34 cellular contexts compared by ENCODE assay signal in the genomic region with DNA sequence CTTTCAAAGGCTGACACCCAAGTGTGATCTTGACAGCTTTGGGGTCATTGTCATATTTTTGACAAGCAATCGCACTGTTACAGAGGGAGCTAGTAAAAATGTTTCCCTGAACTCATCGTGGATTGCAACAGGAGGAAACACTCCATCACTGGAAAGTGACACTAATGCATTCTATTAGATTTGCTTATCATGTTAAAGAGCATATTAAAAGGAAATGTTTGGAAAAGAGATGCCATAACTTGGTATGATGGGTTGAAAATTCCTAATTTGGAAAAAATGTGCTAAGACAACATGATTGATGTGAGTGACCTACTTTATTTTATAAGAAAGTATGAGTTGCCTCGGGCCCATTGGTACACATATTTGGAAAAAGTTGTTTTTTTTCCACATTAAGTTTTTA. TPM values are rescaled to one million over a fixed set of nuclear protein-coding genes. Genes with fewer than 3 reads are reported as not detected.
"Had no signal": no experiment of that assay in that cellular context is flagged by ENCODE, and none has a peak within 500 bp of the region (broad histone marks: within the 10 kb centered on the region; RNA-seq: fewer than 3 reads in every experiment).

No MANE protein-coding gene starts in this region.

- H3K4me3 ChIP-seq: ascending aorta, breast epithelium, cardiac muscle cell, colonic mucosa, dorsolateral prefrontal cortex, gastroesophageal sphincter, heart right ventricle had no signal

- H3K4me1 ChIP-seq: ascending aorta, breast epithelium, colonic mucosa, gastroesophageal sphincter, heart right ventricle had no signal

- ATAC-seq: activated CD4-positive, alpha-beta T cell treated with anti-CD3 and anti-CD28 coated beads for 36 hours; activated CD8-positive, alpha-beta memory T cell treated with anti-CD3 and anti-CD28 coated beads, Interleukin-2, amount 10 ng/mL, durations not matched to agents 7 days and 5 days; activated CD8-positive, alpha-beta T cell treated with anti-CD3 and anti-CD28 coated beads, Interleukin-2, amount 10 ng/mL, durations not matched to agents 7 days and 5 days; activated naive CD4-positive, alpha-beta T cell treated with anti-CD3 and anti-CD28 coated beads, Interleukin-2, amount 50 U/mL, for 72 hours; activated T-cell treated with anti-CD3 and anti-CD28 coated beads, Interleukin-2, amount 50 U/mL, for 72 hours; esophagus mucosa; gastroesophageal sphincter; heart right ventricle had no signal

- H3K4me1 Mint-ChIP-seq: activated CD4-positive, alpha-beta T cell treated with anti-CD3 and anti-CD28 coated beads for 36 hours; activated CD4-positive, alpha-beta T cell treated with anti-CD3 and anti-CD28 coated beads, Interleukin-2, amount 10 ng/mL, durations not matched to agents 24 days and 14 days; activated CD8-positive, alpha-beta memory T cell treated with anti-CD3 and anti-CD28 coated beads, Interleukin-2, amount 10 ng/mL, durations not matched to agents 7 days and 5 days; activated naive CD4-positive, alpha-beta T cell treated with anti-CD3 and anti-CD28 coated beads, Interleukin-2, amount 10 ng/mL, durations not matched to agents 7 days and 5 days; activated naive CD8-positive, alpha-beta T cell treated with anti-CD3 and anti-CD28 coated beads, Interleukin-2, amount 10 ng/mL, durations not matched to agents 7 days and 5 days; brain had no signal

- H3K27me3 ChIP-seq: ascending aorta, colonic mucosa had no signal

- H3K9me3 ChIP-seq: ascending aorta, breast epithelium, colonic mucosa, gastroesophageal sphincter, heart right ventricle had no signal

- H3K36me3 Mint-ChIP-seq: activated CD4-positive, alpha-beta memory T cell treated with anti-CD3 and anti-CD28 coated beads for 36 hours; activated CD8-positive, alpha-beta memory T cell treated with anti-CD3 and anti-CD28 coated beads, Interleukin-2, amount 10 ng/mL, durations not matched to agents 7 days and 5 days; activated naive CD4-positive, alpha-beta T cell treated with anti-CD3 and anti-CD28 coated beads, Interleukin-2, amount 10 ng/mL, durations not matched to agents 7 days and 5 days; activated naive CD4-positive, alpha-beta T cell treated with anti-CD3 and anti-CD28 coated beads, Interleukin-2, amount 50 U/mL, for 72 hours; activated naive CD8-positive, alpha-beta T cell treated with anti-CD3 and anti-CD28 coated beads, Interleukin-2, amount 10 ng/mL, durations not matched to agents 7 days and 5 days; brain had no signal

- DNase-seq: activated CD4-positive, alpha-beta memory T cell treated with anti-CD3 and anti-CD28 coated beads for 36 hours; activated CD4-positive, alpha-beta T cell treated with anti-CD3 and anti-CD28 coated beads for 36 hours; activated CD4-positive, alpha-beta T cell treated with anti-CD3 and anti-CD28 coated beads, Interleukin-2, amount 10 ng/mL, durations not matched to agents 24 days and 14 days; activated CD4-positive, CD25-positive, alpha-beta regulatory T cell; activated CD4-positive, CD25-positive, alpha-beta regulatory T cell treated with anti-CD3 and anti-CD28 coated beads, Interleukin-2, amount 50 U/mL, for 72 hours; activated CD8-positive, alpha-beta memory T cell treated with anti-CD3 and anti-CD28 coated beads, Interleukin-2, amount 10 ng/mL, durations not matched to agents 7 days and 5 days; activated CD8-positive, alpha-beta memory T cell treated with anti-CD3 and anti-CD28 coated beads, Interleukin-2, amount 50 U/mL, for 4 hours; activated CD8-positive, alpha-beta T cell treated with anti-CD3 and anti-CD28 coated beads, Interleukin-2, amount 10 ng/mL, durations not matched to agents 7 days and 5 days; activated gamma-delta T cell; activated naive CD4-positive, alpha-beta T cell; activated naive CD4-positive, alpha-beta T cell treated with anti-CD3 and anti-CD28 coated beads, Interleukin-2, amount 10 ng/mL, durations not matched to agents 7 days and 5 days; activated naive CD8-positive, alpha-beta T cell treated with anti-CD3 and anti-CD28 coated beads, Interleukin-2, amount 10 ng/mL, durations not matched to agents 7 days and 5 days; activated T-cell treated with anti-CD3 and anti-CD28 coated beads, Interleukin-2, amount 50 U/mL, for 1 hour; activated T-cell treated with anti-CD3 and anti-CD28 coated beads, Interleukin-2, amount 50 U/mL, for 72 hours; central memory CD4-positive, alpha-beta T cell; cerebellar nuclear complex; colonic mucosa; dorsolateral prefrontal cortex; effector memory CD4-positive, alpha-beta T cell; foreskin melanocyte; heart right ventricle; T-helper 2 cell had no signal

- H3K9me3 Mint-ChIP-seq: activated CD4-positive, alpha-beta memory T cell treated with anti-CD3 and anti-CD28 coated beads for 36 hours; activated CD4-positive, alpha-beta T cell treated with anti-CD3 and anti-CD28 coated beads, Interleukin-2, amount 10 ng/mL, durations not matched to agents 24 days and 14 days; activated naive CD4-positive, alpha-beta T cell treated with anti-CD3 and anti-CD28 coated beads, Interleukin-2, amount 10 ng/mL, durations not matched to agents 7 days and 5 days; activated naive CD4-positive, alpha-beta T cell treated with anti-CD3 and anti-CD28 coated beads, Interleukin-2, amount 50 U/mL, for 72 hours; activated naive CD8-positive, alpha-beta T cell treated with anti-CD3 and anti-CD28 coated beads, Interleukin-2, amount 10 ng/mL, durations not matched to agents 7 days and 5 days; activated T-cell treated with anti-CD3 and anti-CD28 coated beads, Interleukin-2, amount 50 U/mL, for 72 hours; brain; dendritic cell treated with granulocyte-macrophage colony-stimulating factor and Interleukin-4, amounts not matched to agents 40 ng/mL and 50 ng/mL, for 4 days; endodermal cell had no signal

- H3K4me3 Mint-ChIP-seq: activated CD4-positive, alpha-beta memory T cell treated with anti-CD3 and anti-CD28 coated beads for 36 hours; activated CD4-positive, alpha-beta T cell treated with anti-CD3 and anti-CD28 coated beads for 36 hours; activated CD4-positive, alpha-beta T cell treated with anti-CD3 and anti-CD28 coated beads, Interleukin-2, amount 10 ng/mL, durations not matched to agents 24 days and 14 days; activated CD8-positive, alpha-beta memory T cell treated with anti-CD3 and anti-CD28 coated beads, Interleukin-2, amount 10 ng/mL, durations not matched to agents 7 days and 5 days; activated CD8-positive, alpha-beta T cell treated with anti-CD3 and anti-CD28 coated beads, Interleukin-2, amount 10 ng/mL, durations not matched to agents 7 days and 5 days; activated naive CD4-positive, alpha-beta T cell treated with anti-CD3 and anti-CD28 coated beads, Interleukin-2, amount 10 ng/mL, durations not matched to agents 7 days and 5 days; activated naive CD8-positive, alpha-beta T cell treated with anti-CD3 and anti-CD28 coated beads, Interleukin-2, amount 10 ng/mL, durations not matched to agents 7 days and 5 days; activated T-cell treated with anti-CD3 and anti-CD28 coated beads, Interleukin-2, amount 50 U/mL, for 72 hours; brain; dendritic cell treated with granulocyte-macrophage colony-stimulating factor and Interleukin-4, amounts not matched to agents 40 ng/mL and 50 ng/mL, for 4 days; endodermal cell had no signal

- H3K36me3 ChIP-seq: ascending aorta, breast epithelium, cardiac muscle cell, colonic mucosa, gastroesophageal sphincter, heart right ventricle had no signal

- H3K27ac ChIP-seq: ascending aorta, breast epithelium, cardiac muscle cell, colonic mucosa, dorsolateral prefrontal cortex, gastroesophageal sphincter, heart right ventricle had no signal

RNA-seq across cellular contexts. Expression of gene EMX2, which starts 22.7 kb away (rescaled TPM):
- total RNA-seq: activated CD4-positive, alpha-beta memory T cell treated with anti-CD3 and anti-CD28 coated beads for 36 hours; activated CD4-positive, alpha-beta T cell treated with anti-CD3 and anti-CD28 coated beads for 36 hours; activated CD4-positive, alpha-beta T cell treated with anti-CD3 and anti-CD28 coated beads, Interleukin-2, amount 10 ng/mL, durations not matched to agents 24 days and 14 days; activated CD8-positive, alpha-beta memory T cell treated with anti-CD3 and anti-CD28 coated beads for 36 hours; activated CD8-positive, alpha-beta memory T cell treated with anti-CD3 and anti-CD28 coated beads, Interleukin-2, amount 10 ng/mL, durations not matched to agents 7 days and 5 days; activated CD8-positive, alpha-beta T cell treated with anti-CD3 and anti-CD28 coated beads, Interleukin-2, amount 10 ng/mL, durations not matched to agents 7 days and 5 days; activated naive CD4-positive, alpha-beta T cell treated with anti-CD3 and anti-CD28 coated beads, Interleukin-2, amount 50 U/mL, for 72 hours; activated naive CD8-positive, alpha-beta T cell treated with anti-CD3 and anti-CD28 coated beads, Interleukin-2, amount 10 ng/mL, durations not matched to agents 7 days and 5 days; activated T-cell treated with anti-CD3 and anti-CD28 coated beads, Interleukin-2, amount 50 U/mL, for 72 hours; ascending aorta; cardiac muscle cell; colonic mucosa; esophagus mucosa; glomerular endothelial cell; T-helper 1 cell treated with Interleukin-12 subunit alpha and Interleukin-12 subunit beta and Interleukin-4 antibody, amounts not matched to agents 30 ng/mL and 1 ng/mL, for 36 hours had no signal
